ENCODE assay signal across 8 cellular contexts in genomic region chr12:27779416-27779815, GRCh38. TPM values are rescaled to one million over a fixed set of nuclear protein-coding genes. Genes with fewer than 3 reads are reported as not detected.
DNase-seq lines count a peak whose midpoint lies in the region; ATAC-seq and TF ChIP-seq lines count a peak whose summit lies in the region.

No MANE protein-coding gene starts in this region.

- H3K9me3 ChIP-seq in HUES48 (ENCODE audit: control insufficient read depth, insufficient read depth, low read length) (no peaks in the 10 kb centered on the region), endocrine pancreas (ENCODE audit: control insufficient read depth, low read length) (no peaks in the 10 kb centered on the region), uterus (no peaks in the 10 kb centered on the region)

- peak overlapping the region; percentile 80 to 83 (median 83) for H3K4me3 Mint-ChIP-seq in T-cell

- peaks cover 26% of the 10 kb centered on the region for H3K4me1 ChIP-seq in HUES48 (ENCODE audit: control insufficient read depth, insufficient read depth, low read length)
- no peaks in the 10 kb centered on the region for H3K4me1 ChIP-seq in endocrine pancreas (ENCODE audit: control insufficient read depth, insufficient read depth, low read length)
- H3K4me1 ChIP-seq in uterus = peaks cover 0 to 4% of the 10 kb centered on the region in 2 donors

- H3K9me3 Mint-ChIP-seq in T-cell = no peaks in the 10 kb centered on the region

- POLR2A ChIA-PET in T-cell (lab: Charles Lee) = interaction anchor here in 1 of 2 donors (0.6 to 1.9 kb wide), 2 partner anchors 42 to 75 kb away, joined by 6 to 7 read pairs; no protein-coding TSS in a partner anchor

- intact Hi-C loops in uterus (cut with DNase I; ENCODE audit: low total_unique reads) = no loop called here

- TF ChIP-seq CTCF in uterus (IDR thresholded peaks at IDR 0.05) = no peak

- TF ChIP-seq POLR2A in uterus (IDR thresholded peaks at IDR 0.05) = no peak

- peak overlapping the region; percentile 69 to 82 for H3K27ac Mint-ChIP-seq in T-cell

- peak; percentile 4 for ATAC-seq in GM21381 (IDR thresholded peaks at IDR 0.05; ENCODE audit: unreplicated experiment)
- no peak for ATAC-seq in T-cell (replicated peaks in 1 of 4)

- H3K27me3 ChIP-seq in HUES48 (ENCODE audit: control insufficient read depth, insufficient read depth, low read length) (no peaks in the 10 kb centered on the region), endocrine pancreas (ENCODE audit: control insufficient read depth, insufficient read depth, low read length) (no peaks in the 10 kb centered on the region), uterus (no peaks in the 10 kb centered on the region)

- DNase-seq in ELR (ENCODE audit: low read depth) (peak; percentile 45), T-cell (peak in 6 of 34 experiments; percentile 1 to 7 (median 4)), myocyte (ENCODE audit: low read depth) (peak; percentile 48), uterus (peak; percentile 28 to 29), cerebellar nuclear complex (lab: John Stamatoyannopoulos, UW) (no peak)

- H3K4me1 Mint-ChIP-seq in T-cell = peaks cover 29 to 38% (median 32%) of the 10 kb centered on the region in 3 donors

- no peaks in the 10 kb centered on the region for H3K27me3 Mint-ChIP-seq in T-cell

- H3K4me3 ChIP-seq in HUES48 (ENCODE audit: low read depth, low read length) = peak overlapping the region; percentile 84
- H3K4me3 ChIP-seq in endocrine pancreas (ENCODE audit: control insufficient read depth, insufficient read depth, low read length) = peak overlapping the region; percentile 41
- H3K4me3 ChIP-seq in uterus = peak overlapping the region; percentile 60 to 65

- H3K36me3 ChIP-seq in HUES48 (ENCODE audit: control insufficient read depth, insufficient read depth, low read length) (peaks cover 2% of the 10 kb centered on the region; the same call in 1 of the 2 replicates), endocrine pancreas (ENCODE audit: control insufficient read depth, insufficient read depth, low read length) (no peaks in the 10 kb centered on the region), uterus (no peaks in the 10 kb centered on the region)

- CTCF ChIA-PET in T-cell (lab: Charles Lee) = interaction anchor here in 1 of 2 donors (1.0 to 1.8 kb wide), 2 partner anchors 42 to 47 kb away, joined by 3 to 11 read pairs; no protein-coding TSS in a partner anchor

- peak overlapping the region; percentile 86 for H3K27ac ChIP-seq in HUES48 (ENCODE audit: low read depth, low read length)
- peak overlapping the region; percentile 88 to 97 for H3K27ac ChIP-seq in uterus

- H3K36me3 Mint-ChIP-seq in T-cell = peaks cover 14% of the 10 kb centered on the region

- H3K9ac ChIP-seq in HUES48 (ENCODE audit: low read depth, low read length) = peak overlapping the region; percentile 94
- H3K9ac ChIP-seq in endocrine pancreas (ENCODE audit: control insufficient read depth, insufficient read depth, low read length) = peak overlapping the region; percentile 75

RNA-seq across cellular contexts. Expression of gene KLHL42, which starts 0.6 kb away (rescaled TPM):
- 10 to 100 TPM; 16.5 to 28.0 (median 21.0) TPM for total RNA-seq in T-cell
- 7.4 and 9.2 TPM in 2 replicates for total RNA-seq in myocyte
- polyA plus RNA-seq in myocyte (2012) = 8.0 TPM
- 10 to 100 TPM; 40.9 to 56.1 (median 45.3) TPM for total RNA-seq in uterus

RNA-seq across cellular contexts. Expression of gene MANSC4, which starts 0.6 kb away (rescaled TPM):
- not detected for total RNA-seq in T-cell
- not detected in 2 replicates for total RNA-seq in myocyte
- polyA plus RNA-seq in myocyte (2012) = not detected
- under 1 TPM in 2 of 4 donors, not detected in 2; 0.48 to 0.73 TPM for total RNA-seq in uterus

Comparison
In these comparisons a context has a peak if more than half of its experiments do, and no peak if none do; other contexts are left out.
1. DNase-seq: peak in ELR (single experiment), myocyte (single experiment) and uterus (2 of 2); none in cerebellar nuclear complex (0 of 2).
2. Peak in every context shown above with its lines, with median percentiles within 50 percentile points of each other: H3K4me3 ChIP-seq.